In the genomic region with DNA sequence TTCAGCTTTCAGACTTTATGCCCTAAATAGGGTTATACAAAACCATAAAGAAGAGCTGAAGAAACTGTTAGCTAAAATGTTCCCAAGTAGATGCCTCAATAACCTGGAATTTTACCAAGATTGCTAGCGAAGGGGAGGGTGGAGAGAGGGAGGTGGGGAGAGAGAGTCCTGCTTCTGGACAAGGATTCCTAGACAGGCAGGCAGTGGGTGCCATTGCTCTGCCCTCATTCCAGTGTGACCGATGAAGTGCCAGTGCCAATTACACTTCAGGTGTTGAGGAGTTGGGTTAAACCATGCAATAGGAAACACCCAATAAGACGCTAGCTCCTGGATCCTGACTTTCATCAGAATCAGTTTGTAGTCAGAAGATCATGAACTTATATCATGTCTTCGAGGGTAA, we compare ENCODE assay signal across 22 cellular contexts. TPM values are rescaled to one million over a fixed set of nuclear protein-coding genes. Genes with fewer than 3 reads are reported as not detected.
"Had no signal": no experiment of that assay in that cellular context is flagged by ENCODE, and none has a peak within 500 bp of the region (broad histone marks: within the 10 kb centered on the region; RNA-seq: fewer than 3 reads in every experiment).

No MANE protein-coding gene starts in this region.

- H3K27me3 ChIP-seq: dorsolateral prefrontal cortex, hepatocyte, neural progenitor cell, right lobe of liver, suprapubic skin had no signal

- H3K4me3 ChIP-seq: dorsolateral prefrontal cortex, hepatocyte, neural progenitor cell, right lobe of liver, smooth muscle cell, suprapubic skin had no signal

- H3K27me3 Mint-ChIP-seq: naive thymus-derived CD4-positive, alpha-beta T cell; progenitor cell of endocrine pancreas; stimulated activated naive CD8-positive, alpha-beta T cell treated with anti-CD3 and anti-CD28 coated beads, Interleukin-15, amount 100 ng/mL, for 72 hours; type B pancreatic cell had no signal

- H3K27ac ChIP-seq: dorsolateral prefrontal cortex, hepatocyte, neural progenitor cell, parathyroid adenoma, right lobe of liver, suprapubic skin had no signal

- H3K27ac Mint-ChIP-seq: mesothelial cell of epicardium; naive thymus-derived CD4-positive, alpha-beta T cell; nephron; neural progenitor cell; stimulated activated naive CD8-positive, alpha-beta T cell treated with anti-CD3 and anti-CD28 coated beads, Interleukin-15, amount 100 ng/mL, for 72 hours had no signal

- H3K9me3 ChIP-seq: right lobe of liver, suprapubic skin had no signal

- ATAC-seq: naive thymus-derived CD4-positive, alpha-beta T cell; right lobe of liver; stimulated activated naive CD8-positive, alpha-beta T cell treated with anti-CD3 and anti-CD28 coated beads, Interleukin-15, amount 100 ng/mL, for 72 hours had no signal

- DNase-seq: central memory CD4-positive, alpha-beta T cell; dorsolateral prefrontal cortex; effector CD4-positive, alpha-beta T cell; kidney; mesenchymal stem cell; naive thymus-derived CD4-positive, alpha-beta T cell; right lobe of liver; stimulated activated CD4-positive, alpha-beta T cell treated with anti-CD3 and anti-CD28 coated beads, Interleukin-12 subunit alpha, Interleukin-12 subunit beta, amount 100 ng/mL, for 4 hours; stimulated activated CD4-positive, alpha-beta T cell treated with anti-CD3 and anti-CD28 coated beads, Interleukin-1b, Interleukin-23, amount 100 ng/mL, for 48 hours; stimulated activated CD4-positive, alpha-beta T cell treated with anti-CD3 and anti-CD28 coated beads, Interleukin-4, amount 100 ng/mL, for 1 hour; stimulated activated CD8-positive, alpha-beta memory T cell treated with anti-CD3 and anti-CD28 coated beads, Interleukin-4, amount 100 ng/mL, for 48 hours; stimulated activated naive CD4-positive, alpha-beta T cell; stimulated activated naive CD8-positive, alpha-beta T cell treated with anti-CD3 and anti-CD28 coated beads, Interleukin-15, amount 100 ng/mL, for 72 hours had no signal

- H3K4me1 Mint-ChIP-seq: mesothelial cell of epicardium; nephron; stimulated activated naive CD8-positive, alpha-beta T cell treated with anti-CD3 and anti-CD28 coated beads, Interleukin-15, amount 100 ng/mL, for 72 hours had no signal

- H3K4me3 Mint-ChIP-seq: mesothelial cell of epicardium; naive thymus-derived CD4-positive, alpha-beta T cell; nephron; neural progenitor cell; stimulated activated naive CD8-positive, alpha-beta T cell treated with anti-CD3 and anti-CD28 coated beads, Interleukin-15, amount 100 ng/mL, for 72 hours; type B pancreatic cell had no signal

- H3K4me1 ChIP-seq: neural progenitor cell, right lobe of liver, suprapubic skin had no signal

RNA-seq across cellular contexts. Expression of a gene that starts 20.9 kb away (rescaled TPM):
- total RNA-seq: naive thymus-derived CD4-positive, alpha-beta T cell; right lobe of liver had no signal
- polyA plus RNA-seq: naive thymus-derived CD4-positive, alpha-beta T cell had no signal
